In genomic region chr6:87907521-87907920, GRCh38 we compare ENCODE assay signal across 9 cellular contexts.
DNase-seq lines count a peak whose midpoint lies in the region; ATAC-seq lines count a peak whose summit lies in the region.
"Had no signal": no experiment of that assay in that cellular context is flagged by ENCODE, and none has a peak within 500 bp of the region (broad histone marks: within the 10 kb centered on the region; RNA-seq: fewer than 3 reads in every experiment).

No MANE protein-coding gene starts in this region.

- H3K4me3 Mint-ChIP-seq in activated T-helper 1 cell treated with anti-CD3 and anti-CD28 coated beads, Interleukin-12 subunit alpha, Interleukin-12 subunit beta, Interleukin-2, Interleukin-4 antibody, amounts not matched to agents 30 ng/mL and 10 ng/mL and 1 ng/mL, durations not matched to agents 14 hours and 24 hours and 36 hours, result peak overlapping the region; percentile 15
- H3K4me3 Mint-ChIP-seq in stimulated activated effector memory CD8-positive, alpha-beta T cell treated with anti-CD3 and anti-CD28 coated beads, Interleukin-12 subunit alpha, Interleukin-12 subunit beta, amount 100 ng/mL, for 72 hours, result peak overlapping the region; percentile 16

- intact Hi-C loops in activated T-helper 1 cell treated with anti-CD3 and anti-CD28 coated beads, Interleukin-12 subunit alpha, Interleukin-12 subunit beta, Interleukin-2, Interleukin-4 antibody, amounts not matched to agents 30 ng/mL and 10 ng/mL and 1 ng/mL, durations not matched to agents 14 hours and 24 hours and 36 hours (cut with micrococcal nuclease), result loop anchor here (5.0 kb wide), 2 partner anchors 175 to 205 kb away; partner anchors contain the start of gene AKIRIN2
- intact Hi-C loops in left colon (cut with DNase I, micrococcal nuclease), result no loop called here
- intact Hi-C loops in cardiac septum (cut with DNase I), result no loop called here

- peak; percentile 66 for ATAC-seq in HG03354 (IDR thresholded peaks at IDR 0.05; ENCODE audit: poor library complexity, severe bottlenecking, unreplicated experiment)
- peak; percentile 87 for ATAC-seq in stimulated activated effector memory CD8-positive, alpha-beta T cell treated with anti-CD3 and anti-CD28 coated beads, Interleukin-12 subunit alpha, Interleukin-12 subunit beta, amount 100 ng/mL, for 72 hours
- ATAC-seq in left colon, result no peak

- H3K27me3 Mint-ChIP-seq in activated T-helper 1 cell treated with anti-CD3 and anti-CD28 coated beads, Interleukin-12 subunit alpha, Interleukin-12 subunit beta, Interleukin-2, Interleukin-4 antibody, amounts not matched to agents 30 ng/mL and 10 ng/mL and 1 ng/mL, durations not matched to agents 14 hours and 24 hours and 36 hours (ENCODE audit: insufficient read depth), result peaks cover 37% of the 10 kb centered on the region

- no peaks in the 10 kb centered on the region for H3K36me3 Mint-ChIP-seq in activated T-helper 1 cell treated with anti-CD3 and anti-CD28 coated beads, Interleukin-12 subunit alpha, Interleukin-12 subunit beta, Interleukin-2, Interleukin-4 antibody, amounts not matched to agents 30 ng/mL and 10 ng/mL and 1 ng/mL, durations not matched to agents 14 hours and 24 hours and 36 hours (ENCODE audit: low read depth)
- peaks cover 7% of the 10 kb centered on the region for H3K36me3 Mint-ChIP-seq in stimulated activated effector memory CD8-positive, alpha-beta T cell treated with anti-CD3 and anti-CD28 coated beads, Interleukin-12 subunit alpha, Interleukin-12 subunit beta, amount 100 ng/mL, for 72 hours

- peaks cover 33% of the 10 kb centered on the region for H3K4me1 Mint-ChIP-seq in activated T-helper 1 cell treated with anti-CD3 and anti-CD28 coated beads, Interleukin-12 subunit alpha, Interleukin-12 subunit beta, Interleukin-2, Interleukin-4 antibody, amounts not matched to agents 30 ng/mL and 10 ng/mL and 1 ng/mL, durations not matched to agents 14 hours and 24 hours and 36 hours (ENCODE audit: low read depth)
- H3K4me1 Mint-ChIP-seq in stimulated activated effector memory CD8-positive, alpha-beta T cell treated with anti-CD3 and anti-CD28 coated beads, Interleukin-12 subunit alpha, Interleukin-12 subunit beta, amount 100 ng/mL, for 72 hours, result peaks cover 30% of the 10 kb centered on the region

- peak; percentile 26 for DNase-seq in activated CD4-positive, alpha-beta T cell treated with anti-CD3 and anti-CD28 coated beads for 48 hours
- DNase-seq in activated CD4-positive, alpha-beta T cell treated with anti-CD3 and anti-CD28 coated beads for 4 hours, result no peak
- peak; percentile 15 for DNase-seq in activated T-helper 1 cell treated with anti-CD3 and anti-CD28 coated beads, Interleukin-12 subunit alpha, Interleukin-12 subunit beta, Interleukin-2, Interleukin-4 antibody, amounts not matched to agents 30 ng/mL and 10 ng/mL and 1 ng/mL, durations not matched to agents 14 hours and 24 hours and 36 hours (ENCODE audit: low spot score)
- DNase-seq in stimulated activated effector memory CD8-positive, alpha-beta T cell treated with anti-CD3 and anti-CD28 coated beads, Interleukin-12 subunit alpha, Interleukin-12 subunit beta, amount 100 ng/mL, for 72 hours (ENCODE audit: low spot score in 2 of 2), result peak in 1 of 2 donors; percentile 59
- DNase-seq in left colon (no peak), amniotic stem cell (lab: John Stamatoyannopoulos, UW) (no peak), cardiac septum (ENCODE audit: low spot score) (no peak)
- DNase-seq: NCI-H1105 treated with DMSO at 0.1 percent for 48 hours had no signal

- H3K27ac Mint-ChIP-seq in activated T-helper 1 cell treated with anti-CD3 and anti-CD28 coated beads, Interleukin-12 subunit alpha, Interleukin-12 subunit beta, Interleukin-2, Interleukin-4 antibody, amounts not matched to agents 30 ng/mL and 10 ng/mL and 1 ng/mL, durations not matched to agents 14 hours and 24 hours and 36 hours, result peak overlapping the region; percentile 72
- H3K27ac Mint-ChIP-seq in stimulated activated effector memory CD8-positive, alpha-beta T cell treated with anti-CD3 and anti-CD28 coated beads, Interleukin-12 subunit alpha, Interleukin-12 subunit beta, amount 100 ng/mL, for 72 hours, result peak overlapping the region; percentile 53

- H3K9me3 Mint-ChIP-seq in activated T-helper 1 cell treated with anti-CD3 and anti-CD28 coated beads, Interleukin-12 subunit alpha, Interleukin-12 subunit beta, Interleukin-2, Interleukin-4 antibody, amounts not matched to agents 30 ng/mL and 10 ng/mL and 1 ng/mL, durations not matched to agents 14 hours and 24 hours and 36 hours, result peaks cover 4% of the 10 kb centered on the region
- H3K9me3 Mint-ChIP-seq in stimulated activated effector memory CD8-positive, alpha-beta T cell treated with anti-CD3 and anti-CD28 coated beads, Interleukin-12 subunit alpha, Interleukin-12 subunit beta, amount 100 ng/mL, for 72 hours, result no peaks in the 10 kb centered on the region

Comparison
In these comparisons a context has a peak if more than half of its experiments do, and no peak if none do; other contexts are left out.
1. DNase-seq: peak in activated CD4-positive, alpha-beta T cell treated with anti-CD3 and anti-CD28 coated beads for 48 hours (single experiment) and activated T-helper 1 cell treated with anti-CD3 and anti-CD28 coated beads, Interleukin-12 subunit alpha, Interleukin-12 subunit beta, Interleukin-2, Interleukin-4 antibody, amounts not matched to agents 30 ng/mL and 10 ng/mL and 1 ng/mL, durations not matched to agents 14 hours and 24 hours and 36 hours (single experiment); none in activated CD4-positive, alpha-beta T cell treated with anti-CD3 and anti-CD28 coated beads for 4 hours (0 of 2), left colon (0 of 2), amniotic stem cell (single experiment) and cardiac septum (single experiment).